In the genomic region with DNA sequence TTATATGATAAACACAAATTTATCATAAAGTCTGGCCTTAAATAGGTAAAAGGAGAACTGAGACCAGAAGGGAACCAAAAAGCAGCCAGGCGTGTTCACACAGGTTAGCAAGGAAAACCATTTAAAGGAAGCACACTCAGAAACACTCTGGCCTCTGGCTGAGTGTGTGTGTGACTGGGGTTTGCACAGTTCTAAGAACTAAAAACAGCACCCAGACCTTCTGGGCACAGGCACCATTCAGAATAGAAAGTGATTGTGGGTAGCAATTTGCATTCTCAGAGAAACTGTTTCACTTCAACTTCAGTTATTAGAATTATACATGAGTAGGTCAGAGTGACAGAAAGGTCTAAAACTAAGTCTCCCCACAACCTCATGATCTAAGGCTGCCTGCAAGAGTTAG, we compare ENCODE assay signal across 1 cellular context.
A peak's percentile ranks its signal among the peaks of the same experiment; 100 is the strongest.
TF ChIP-seq lines count a peak whose summit lies in the region.

No MANE protein-coding gene starts in this region.

TF ChIP-seq in GM12878, 131 proteins besides CTCF, POLR2A, EP300 and RAD21 (continued from another document):
- TF ChIP-seq CREB1 (IDR thresholded peaks at IDR 0.05; ENCODE audit: low read depth) (peak; percentile 37; the same call in 1 of the 2 replicates), GABPA (IDR thresholded peaks at IDR 0.05; ENCODE audit: low read depth) (no peak), NFYA (IDR thresholded peaks at IDR 0.05; ENCODE audit: borderline replicate concordance, low read depth, low read length) (no peak), JUNB (IDR thresholded peaks at IDR 0.05) (peak; percentile 63), NFIC (IDR thresholded peaks at IDR 0.05; ENCODE audit: low read depth, low read length) (peak; percentile 93), STAT3 (IDR thresholded peaks at IDR 0.05; ENCODE audit: low read depth, low read length) (no peak), EED (IDR thresholded peaks at IDR 0.05; ENCODE audit: low read depth) (peak; percentile 88), ZNF217 (IDR thresholded peaks at IDR 0.05) (peak; percentile 95), KAT2A (conservative IDR thresholded peaks at IDR 0.05; ENCODE audit: control insufficient read depth, low read depth, low read length) (no peak), FOXM1 (IDR thresholded peaks at IDR 0.05; ENCODE audit: low read depth, low read length) (peak; percentile 85), RELB (IDR thresholded peaks at IDR 0.05; ENCODE audit: low read depth) (peak; percentile 85), HDAC2 (IDR thresholded peaks at IDR 0.05) (no peak), TCF3 (IDR thresholded peaks at IDR 0.05; ENCODE audit: borderline replicate concordance, insufficient read depth, low read depth, low read length) (0 out of 2 replicates have a peak, but pooled peaks have one; percentile 13), TCF12 (IDR thresholded peaks at IDR 0.05; ENCODE audit: low read depth, low read length) (peak; percentile 60; the same call in 1 of the 2 replicates), MTA2 (IDR thresholded peaks at IDR 0.05; ENCODE audit: low read depth) (peak; percentile 87), CUX1 (IDR thresholded peaks at IDR 0.05; ENCODE audit: insufficient replicate concordance, low read depth, low read length) (no peak), PRDM15 (CRISPR knock-in tag; IDR thresholded peaks at IDR 0.05) (no peak), PBX3 (IDR thresholded peaks at IDR 0.05; ENCODE audit: insufficient replicate concordance, low read depth, low read length) (no peak), ZBED1 (IDR thresholded peaks at IDR 0.05; ENCODE audit: borderline replicate concordance) (peak; percentile 87; the same call in 1 of the 2 replicates)
- TF ChIP-seq, protein P1, sequence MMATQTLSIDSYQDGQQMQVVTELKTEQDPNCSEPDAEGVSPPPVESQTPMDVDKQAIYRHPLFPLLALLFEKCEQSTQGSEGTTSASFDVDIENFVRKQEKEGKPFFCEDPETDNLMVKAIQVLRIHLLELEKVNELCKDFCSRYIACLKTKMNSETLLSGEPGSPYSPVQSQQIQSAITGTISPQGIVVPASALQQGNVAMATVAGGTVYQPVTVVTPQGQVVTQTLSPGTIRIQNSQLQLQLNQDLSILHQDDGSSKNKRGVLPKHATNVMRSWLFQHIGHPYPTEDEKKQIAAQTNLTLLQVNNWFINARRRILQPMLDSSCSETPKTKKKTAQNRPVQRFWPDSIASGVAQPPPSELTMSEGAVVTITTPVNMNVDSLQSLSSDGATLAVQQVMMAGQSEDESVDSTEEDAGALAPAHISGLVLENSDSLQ (IDR thresholded peaks at IDR 0.05): peak; percentile 83
